ENCODE assay signal across 1 cellular context in the genomic region with DNA sequence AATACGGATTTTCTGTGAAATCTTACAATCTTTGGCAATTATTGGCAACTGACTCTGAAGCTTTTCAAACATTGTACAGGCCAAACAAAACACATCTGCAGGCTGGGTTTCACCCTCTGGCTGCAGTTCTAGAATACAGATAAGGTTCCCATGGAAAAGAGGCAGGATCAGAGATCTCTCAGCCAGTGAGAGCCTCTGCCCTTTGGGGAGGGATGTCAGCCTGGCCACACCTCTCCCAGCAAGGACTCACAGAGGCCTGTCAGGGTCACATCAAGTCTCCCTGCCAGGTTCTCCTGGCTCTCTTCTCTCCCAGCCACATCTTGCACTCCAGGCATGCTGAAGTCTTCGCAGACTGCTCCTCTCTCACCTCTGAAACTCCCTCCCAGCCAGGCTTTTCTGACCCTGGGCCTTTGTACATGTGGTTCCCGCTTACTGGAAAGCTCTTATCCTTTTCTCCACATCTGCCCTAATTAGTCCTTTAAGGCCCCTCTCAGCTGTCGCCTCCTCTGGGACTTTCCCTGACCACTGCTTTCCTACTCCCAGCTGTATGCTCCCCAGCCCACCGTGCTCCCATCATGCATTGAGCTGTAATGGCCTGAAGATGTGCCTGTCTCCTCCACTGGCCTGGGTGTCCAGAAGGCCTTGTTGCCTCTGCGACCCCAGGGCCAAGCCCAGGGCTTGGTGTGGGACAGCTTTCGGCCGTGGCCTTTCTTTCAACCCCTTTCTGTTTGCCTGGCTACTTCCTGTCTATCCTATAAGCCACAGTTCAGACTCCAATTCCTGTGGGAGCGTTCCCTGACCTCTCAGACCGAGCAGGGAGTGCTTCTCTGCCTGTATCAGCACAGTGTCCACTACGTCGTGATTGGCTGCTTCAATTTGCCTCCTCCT.
TF ChIP-seq lines count a peak whose summit lies in the region.

No MANE protein-coding gene starts in this region.

TF ChIP-seq in GM12891, 5 proteins besides CTCF, POLR2A, EP300 and RAD21:
- TF ChIP-seq SPI1 (IDR thresholded peaks at IDR 0.05; ENCODE audit: low read depth, low read length) (no peak), POLR2AphosphoS5 (IDR thresholded peaks at IDR 0.05; ENCODE audit: low read depth, low read length) (no peak), PAX5 (IDR thresholded peaks at IDR 0.05; ENCODE audit: insufficient read depth, low read length, severe bottlenecking) (no peak), TAF1 (IDR thresholded peaks at IDR 0.05; ENCODE audit: low read depth, low read length) (no peak), POU2F2 (IDR thresholded peaks at IDR 0.05; ENCODE audit: low read depth, low read length) (no peak)
TF ChIP-seq in GM12891: peak in this region for 0.
